Comparison of ENCODE assay signal across 17 cellular contexts in the genomic region with DNA sequence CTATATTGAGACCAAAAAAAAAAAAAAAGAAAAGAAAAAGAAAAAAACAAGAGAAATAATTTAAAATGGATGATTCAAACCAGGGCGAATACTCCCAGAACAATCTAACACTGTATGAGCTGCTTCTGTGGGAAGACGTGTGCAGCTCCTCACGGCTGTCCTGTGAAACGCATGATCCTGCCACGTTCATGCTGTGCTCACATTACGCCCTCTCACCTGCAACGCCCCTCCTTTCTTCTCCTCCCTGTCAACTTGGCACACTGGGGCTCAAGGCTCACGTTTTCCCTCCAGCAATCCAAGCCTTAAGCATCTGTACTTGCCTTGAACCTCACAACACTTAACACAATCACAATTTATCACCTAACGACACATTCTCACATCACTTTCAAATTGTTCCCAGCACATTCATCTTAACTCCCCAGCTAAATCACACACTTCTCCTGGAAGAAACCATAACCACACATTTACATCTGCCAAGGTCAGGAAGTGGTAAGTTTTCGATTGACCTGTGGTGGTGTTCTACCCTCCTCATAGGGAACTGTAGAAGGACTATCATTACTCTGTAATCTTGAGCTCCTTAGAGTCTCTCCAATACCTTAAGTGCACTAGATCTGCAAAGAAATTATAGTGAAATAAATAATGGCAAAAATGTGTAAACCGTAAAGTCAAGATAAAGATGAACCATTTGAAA. TPM values are rescaled to one million over a fixed set of nuclear protein-coding genes. Genes with fewer than 3 reads are reported as not detected.
DNase-seq lines count a peak whose midpoint lies in the region; ATAC-seq, FAIRE-seq and TF ChIP-seq lines count a peak whose summit lies in the region.
"Had no signal": no experiment of that assay in that cellular context is flagged by ENCODE, and none has a peak within 500 bp of the region (broad histone marks: within the 10 kb centered on the region; RNA-seq: fewer than 3 reads in every experiment).

No MANE protein-coding gene starts in this region.

- no peaks in the 10 kb centered on the region for H3K9me2 ChIP-seq in OCI-LY7 (ENCODE audit: insufficient read depth, low read length)

- H3K36me3 ChIP-seq in CD4-positive, CD25-positive, alpha-beta regulatory T cell (ENCODE audit: control insufficient read depth, insufficient read depth, low read length): peaks cover 83% of the 10 kb centered on the region
- H3K36me3 ChIP-seq in OCI-LY7 (ENCODE audit: insufficient read depth, low read length): peaks cover 87% of the 10 kb centered on the region

- peaks cover 22% of the 10 kb centered on the region for H3K4me1 ChIP-seq in CD4-positive, CD25-positive, alpha-beta regulatory T cell (ENCODE audit: control insufficient read depth, insufficient read depth, low read length, poor library complexity, severe bottlenecking)
- peaks cover 67% of the 10 kb centered on the region for H3K4me1 ChIP-seq in OCI-LY7 (ENCODE audit: insufficient read depth, low read length, poor library complexity, severe bottlenecking)

- H3K9me3 Mint-ChIP-seq in CD4-positive, CD25-positive, alpha-beta regulatory T cell: no peaks in the 10 kb centered on the region

- peak; percentile 42 for FAIRE-seq in GM12892 (lab: Jason Lieb, UNC)

- no peak overlapping the region for H3K27ac ChIP-seq in CD4-positive, CD25-positive, alpha-beta regulatory T cell (ENCODE audit: insufficient read depth, low read length, poor library complexity, severe bottlenecking)
- H3K27ac ChIP-seq in OCI-LY7 (ENCODE audit: low read depth, low read length, poor library complexity, severe bottlenecking): peak overlapping the region; percentile 66
- peak overlapping the region; percentile 69 for H3K27ac ChIP-seq in caudate nucleus (ENCODE audit: low read depth, low read length)
- H3K27ac ChIP-seq: HL-60, SK-N-MC had no signal

- ATAC-seq in CD4-positive, CD25-positive, alpha-beta regulatory T cell (ENCODE audit: low read depth in 2 of 2): no peak
- no peak for ATAC-seq in HG02840 (IDR thresholded peaks at IDR 0.05; ENCODE audit: low FRiP score, unreplicated experiment)

- H3K4me3 ChIP-seq in CD4-positive, CD25-positive, alpha-beta regulatory T cell (ENCODE audit: low read depth, low read length): no peak overlapping the region
- no peak overlapping the region for H3K4me3 ChIP-seq in OCI-LY7 (ENCODE audit: low read depth, low read length, poor library complexity, severe bottlenecking)
- H3K4me3 ChIP-seq: dorsolateral prefrontal cortex, SK-N-MC had no signal

- POLR2A ChIA-PET in OCI-LY7 (lab: Charles Lee): interaction anchor here (0.6 to 2.1 kb wide), 6 partner anchors 13 to 278 kb away, joined by 5 to 7 read pairs (median 6); a partner anchor contains a TSS

- peak overlapping the region; percentile 63 for H3K4me2 ChIP-seq in OCI-LY7 (ENCODE audit: low read length)

- H3K79me2 ChIP-seq in OCI-LY7 (ENCODE audit: insufficient read depth, low read depth, low read length): no peaks in the 10 kb centered on the region

- TF ChIP-seq POLR2A in GM12892 (IDR thresholded peaks at IDR 0.05; ENCODE audit: low read depth, low read length): no peak

- 0 out of 2 replicates have a peak, but pooled peaks cover 3% of the 10 kb centered on the region for H4K20me1 ChIP-seq in OCI-LY7 (ENCODE audit: insufficient read depth, low read length)

- no TSS peak for BruUV-seq in OCI-LY7 (replicated peaks; lab: Mats Ljungman, UMichigan)

- H3K27ac Mint-ChIP-seq in CD4-positive, CD25-positive, alpha-beta regulatory T cell: peak overlapping the region in 2 of 3 donors; percentile 78 to 85

- H3K4me3 Mint-ChIP-seq in CD4-positive, CD25-positive, alpha-beta regulatory T cell: no peak overlapping the region

- H3K27me3 ChIP-seq in CD4-positive, CD25-positive, alpha-beta regulatory T cell (ENCODE audit: control insufficient read depth, insufficient read depth, low read length): no peaks in the 10 kb centered on the region
- H3K27me3 ChIP-seq: dorsolateral prefrontal cortex had no signal

- peaks cover 41% of the 10 kb centered on the region for H3K36me3 Mint-ChIP-seq in CD4-positive, CD25-positive, alpha-beta regulatory T cell

- H3K4me1 Mint-ChIP-seq in CD4-positive, CD25-positive, alpha-beta regulatory T cell: peaks cover 11 to 37% (median 21%) of the 10 kb centered on the region in 4 donors

- no peaks in the 10 kb centered on the region for H3K27me3 Mint-ChIP-seq in CD4-positive, CD25-positive, alpha-beta regulatory T cell

- intact Hi-C loops in OCI-LY7 (cut with micrococcal nuclease; ENCODE audit: unreplicated experiment): loop anchor here (1.0 kb wide), 1 partner anchor 88 kb away; no protein-coding TSS in a partner anchor

- TF ChIP-seq CTCF in OCI-LY7 (conservative IDR thresholded peaks at IDR 0.05; ENCODE audit: low read length): no peak

- H3K9me3 ChIP-seq in CD4-positive, CD25-positive, alpha-beta regulatory T cell (ENCODE audit: control insufficient read depth in 2 of 2, low read length in 2 of 2): no peaks in the 10 kb centered on the region
- H3K9me3 ChIP-seq in OCI-LY7 (ENCODE audit: low read length): no peaks in the 10 kb centered on the region

- DNase-seq in CD4-positive, CD25-positive, alpha-beta regulatory T cell: no peak
- no peak for DNase-seq in GM12892 (ENCODE audit: insufficient read length)
- peak; percentile 20 for DNase-seq in OCI-LY7 (ENCODE audit: low spot score)
- DNase-seq in caudate nucleus (lab: John Stamatoyannopoulos, UW): peak in 35 of 61 donors; percentile 15 to 86 (median 51)
- no peak for DNase-seq in ecto neural progenitor cell (ENCODE audit: low spot score)
- DNase-seq in AG08396 (ENCODE audit: low spot score): no peak
- no peak for DNase-seq in kidney glomerular epithelial cell (lab: John Stamatoyannopoulos, UW)
- DNase-seq: activated CD4-positive, alpha-beta T cell treated with anti-CD3 and anti-CD28 coated beads, Interleukin-2, amount 50 U/mL, for 4 hours; NCI-H1092 treated with DMSO at 0.1 percent for 48 hours; NCI-H510A treated with DMSO at 0.1 percent for 48 hours; stimulated activated CD4-positive, alpha-beta T cell treated with anti-CD3 and anti-CD28 coated beads, Interleukin-4, amount 100 ng/mL, for 1 hour had no signal

- CTCF ChIA-PET in OCI-LY7 (lab: Charles Lee; ENCODE audit: unreplicated experiment): interaction anchor here (0.5 to 2.9 kb wide), 4 partner anchors 29 to 885 kb away, joined by 3 to 13 read pairs (median 4); a partner anchor contains a TSS

- no peak overlapping the region for H2AFZ ChIP-seq in OCI-LY7 (ENCODE audit: low read length)

RNA-seq across cellular contexts. Expression of a gene that starts 29.1 kb away (rescaled TPM):
- total RNA-seq in CD4-positive, CD25-positive, alpha-beta regulatory T cell: 118 TPM
- polyA plus RNA-seq in CD4-positive, CD25-positive, alpha-beta regulatory T cell: 10 to 100 TPM; 40.6 to 62.5 (median 47.8) TPM
- polyA plus RNA-seq in GM12892 (2012; ENCODE audit: missing spikeins): 24.6 TPM
- total RNA-seq in OCI-LY7 (2014; rRNA removed; shearing (Covaris generic)): 39.4 and 49.6 TPM in 2 replicates
- total RNA-seq in OCI-LY7 (2022): 65.2 and 71.8 TPM in 2 replicates

RNA-seq across cellular contexts. Expression of a gene that starts 45.0 kb away (rescaled TPM):
- total RNA-seq in CD4-positive, CD25-positive, alpha-beta regulatory T cell: not detected
- not detected for polyA plus RNA-seq in CD4-positive, CD25-positive, alpha-beta regulatory T cell
- polyA plus RNA-seq in GM12892 (2012; ENCODE audit: missing spikeins): not detected
- not detected in 2 replicates for total RNA-seq in OCI-LY7 (2014; rRNA removed; shearing (Covaris generic))
- not detected in 2 replicates for total RNA-seq in OCI-LY7 (2022)
- total RNA-seq: mucosa of gallbladder, renal cortical epithelial cell had no signal

RNA-seq across cellular contexts. Expression of a gene that starts 57.4 kb away (rescaled TPM):
- total RNA-seq in CD4-positive, CD25-positive, alpha-beta regulatory T cell: 17.3 TPM
- polyA plus RNA-seq in CD4-positive, CD25-positive, alpha-beta regulatory T cell: 10 to 100 TPM in 1 of 4 donors, 1 to 10 TPM in 3; 6.8 to 10.6 (median 9.6) TPM
- 7.3 TPM for polyA plus RNA-seq in GM12892 (2012; ENCODE audit: missing spikeins)
- total RNA-seq in OCI-LY7 (2014; rRNA removed; shearing (Covaris generic)): 15.4 and 16.3 TPM in 2 replicates
- total RNA-seq in OCI-LY7 (2022): 25.1 and 26.9 TPM in 2 replicates

RNA-seq across cellular contexts. Expression of a gene that starts 57.5 kb away (rescaled TPM):
- total RNA-seq in CD4-positive, CD25-positive, alpha-beta regulatory T cell: 0.27 TPM
- polyA plus RNA-seq in CD4-positive, CD25-positive, alpha-beta regulatory T cell: under 1 TPM in 3 of 4 donors, not detected in 1; 0.03 to 0.81 (median 0.33) TPM
- 0.47 TPM for polyA plus RNA-seq in GM12892 (2012; ENCODE audit: missing spikeins)
- total RNA-seq in OCI-LY7 (2014; rRNA removed; shearing (Covaris generic)): 0.08 TPM in 1 of 2 replicates, not detected in the other
- 0.24 and 0.34 TPM in 2 replicates for total RNA-seq in OCI-LY7 (2022)

Comparison
In these comparisons a context has a peak if more than half of its experiments do, and no peak if none do; other contexts are left out.
1. DNase-seq: peak in OCI-LY7 (single experiment) and caudate nucleus (35 of 61); none in CD4-positive, CD25-positive, alpha-beta regulatory T cell (0 of 3), GM12892 (single experiment), ecto neural progenitor cell (single experiment), AG08396 (single experiment) and kidney glomerular epithelial cell (single experiment).